7 cellular contexts compared by ENCODE assay signal in genomic region chr10:102055647-102056419, GRCh38.
DNase-seq lines count a peak whose midpoint lies in the region; ATAC-seq and TF ChIP-seq lines count a peak whose summit lies in the region.

Gene ARMH3 (minus strand): TSS chr10:102056173. CDS start chr10:102040114, 16,059 bp downstream.

- H3K4me3 ChIP-seq in retinal pigment epithelial cell (ENCODE audit: low read length): peak within 1 kb of the TSS; percentile 87

- TF ChIP-seq POLR2A in GM18505 (IDR thresholded peaks at IDR 0.05; ENCODE audit: borderline replicate concordance, extremely low read depth, insufficient read depth, insufficient read length): peak; percentile 71

- ATAC-seq in GM18505 (IDR thresholded peaks at IDR 0.05; ENCODE audit: unreplicated experiment): peak; percentile 93
- peak; percentile 84 for ATAC-seq in HG02970 (IDR thresholded peaks at IDR 0.05; ENCODE audit: low FRiP score, unreplicated experiment)

- TF ChIP-seq CTCF in retinal pigment epithelial cell (conservative IDR thresholded peaks at IDR 0.05; ENCODE audit: low read depth, low read length): no peak

- DNase-seq in NCI-H2029 (lab: John Stamatoyannopoulos, UW): peak; percentile 83
- DNase-seq in T1000 (lab: John Stamatoyannopoulos, UW): peak; percentile 90
- DNase-seq in astrocyte of the hippocampus (ENCODE audit: low read depth, low spot score): peak; percentile 98
- peak; percentile 69 to 97 (median 91) for DNase-seq in hypothalamus (lab: John Stamatoyannopoulos, UW)
- DNase-seq in retinal pigment epithelial cell (ENCODE audit: low read depth): peak; percentile 88

Comparison
In these comparisons a context has a peak if more than half of its experiments do, and no peak if none do; other contexts are left out.
1. Peak in every context shown above with its lines: DNase-seq, ATAC-seq and H3K4me3 ChIP-seq.